In the genomic region with DNA sequence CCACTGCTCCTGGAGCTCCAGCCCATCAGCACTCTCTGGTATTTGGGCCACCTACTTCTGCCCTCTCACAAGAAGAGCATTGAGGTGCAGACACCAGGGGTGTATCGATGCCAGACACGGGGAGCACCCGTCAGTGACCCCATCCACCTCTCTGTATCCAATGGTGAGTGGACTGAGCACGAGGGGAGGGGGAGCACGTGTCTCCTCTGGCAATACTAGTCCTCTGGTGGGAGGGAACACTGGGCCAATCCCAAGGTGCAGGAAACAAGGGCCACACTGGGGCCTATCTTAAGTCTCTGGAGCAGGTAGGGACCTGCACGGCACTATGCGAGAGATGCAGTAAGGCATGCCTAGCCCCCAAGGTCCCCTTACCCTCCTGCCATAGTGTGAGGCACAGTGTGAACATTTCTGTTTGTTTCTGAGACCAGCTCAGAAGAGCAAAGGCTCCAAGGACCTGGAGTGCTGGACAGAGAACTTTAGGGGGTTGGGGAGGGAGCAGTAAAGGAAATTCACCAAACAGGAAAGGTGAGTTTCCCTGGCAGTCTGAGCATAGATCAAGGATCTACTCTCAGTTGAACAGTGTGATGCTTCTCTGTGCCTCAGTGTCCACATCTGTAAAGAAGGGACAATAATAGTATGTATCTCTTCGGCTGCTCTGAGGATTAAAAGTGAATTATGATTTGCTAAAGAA, we compare ENCODE assay signal across 30 cellular contexts. TPM values are rescaled to one million over a fixed set of nuclear protein-coding genes. Genes with fewer than 3 reads are reported as not detected.
DNase-seq lines count a peak whose midpoint lies in the region; ATAC-seq and TF ChIP-seq lines count a peak whose summit lies in the region.
"Had no signal": no experiment of that assay in that cellular context is flagged by ENCODE, and none has a peak within 500 bp of the region (broad histone marks: within the 10 kb centered on the region; RNA-seq: fewer than 3 reads in every experiment).

No MANE protein-coding gene starts in this region.

- no peak overlapping the region for H3K27ac ChIP-seq in stomach
- H3K27ac ChIP-seq: BLaER1 treated with 17β-estradiol and CSF1 and Interleukin-3, amounts not matched to agents 10 nM and 100 nM; body of pancreas; epithelial cell of prostate; tibial artery; WERI-Rb-1 had no signal

- H3K4me3 Mint-ChIP-seq in Calu3 (ENCODE audit: low read depth, unreplicated experiment) (no peak overlapping the region), activated B cell treated with CpG ODN at 0.5 μM for 24 hours (peak overlapping the region; percentile 28), natural killer cell (peak overlapping the region; percentile 26)
- H3K4me3 Mint-ChIP-seq: activated CD8-positive, alpha-beta memory T cell treated with anti-CD3 and anti-CD28 coated beads, Interleukin-2, amount 10 ng/mL, durations not matched to agents 7 days and 5 days; activated T-cell treated with anti-CD3 and anti-CD28 coated beads, Interleukin-2, amount 50 U/mL, for 72 hours; T-helper 2 cell treated with Interferon-gamma antibody and Interleukin-4, amounts not matched to agents 5 μg/mL and 100 μg/mL, for 36 hours had no signal

- H3K9me3 ChIP-seq in stomach: no peaks in the 10 kb centered on the region
- H3K9me3 ChIP-seq: BLaER1 treated with 17β-estradiol and CSF1 and Interleukin-3, amounts not matched to agents 10 nM and 100 nM; body of pancreas; tibial artery had no signal

- TF ChIP-seq POLR2A in stomach (IDR thresholded peaks at IDR 0.05): no peak

- DNase-seq in Calu3 (peak; percentile 35), HT-29 (ENCODE audit: low spot score) (peak; percentile 79), activated B cell treated with CpG ODN at 0.5 μM for 24 hours (no peak), natural killer cell (no peak), stomach (no peak), AG08396 (ENCODE audit: low spot score) (no peak)
- DNase-seq: ACHN; activated CD4-positive, alpha-beta T cell treated with anti-CD3 and anti-CD28 coated beads, Interleukin-2, amount 50 U/mL, for 1 hour; activated CD8-positive, alpha-beta memory T cell treated with anti-CD3 and anti-CD28 coated beads, Interleukin-2, amount 10 ng/mL, durations not matched to agents 7 days and 5 days; activated naive CD4-positive, alpha-beta T cell treated with Interleukin-2 at 50 U/mL for 16 hours; activated T-cell treated with anti-CD3 and anti-CD28 coated beads, Interleukin-2, amount 50 U/mL, for 72 hours; body of pancreas; KG1; midbrain; naive thymus-derived CD4-positive, alpha-beta T cell; NCI-H1417 treated with DMSO at 0.1 percent for 48 hours; NCI-H2081; NCI-H345; NCI-H748 treated with DMSO at 0.1 percent for 48 hours; small intestine; stimulated activated CD4-positive, alpha-beta T cell treated with anti-CD3 and anti-CD28 coated beads, Interleukin-1b, Interleukin-23, amount 100 ng/mL, for 48 hours; tibial artery; WERI-Rb-1 had no signal

- no peak for ATAC-seq in activated B cell treated with CpG ODN at 0.5 μM for 24 hours (ENCODE audit: low read depth)
- ATAC-seq in natural killer cell: no peak
- no peak for ATAC-seq in GM18519 (IDR thresholded peaks at IDR 0.05; ENCODE audit: low FRiP score, unreplicated experiment)
- ATAC-seq: activated CD8-positive, alpha-beta memory T cell treated with anti-CD3 and anti-CD28 coated beads, Interleukin-2, amount 10 ng/mL, durations not matched to agents 7 days and 5 days; activated T-cell treated with anti-CD3 and anti-CD28 coated beads, Interleukin-2, amount 50 U/mL, for 72 hours; body of pancreas; GM12878; naive thymus-derived CD4-positive, alpha-beta T cell had no signal

- H3K4me3 ChIP-seq in stomach: no peak overlapping the region
- H3K4me3 ChIP-seq: BLaER1 treated with 17β-estradiol and CSF1 and Interleukin-3, amounts not matched to agents 10 nM and 100 nM; body of pancreas; GM12878; tibial artery had no signal

- no peak overlapping the region for H3K27ac Mint-ChIP-seq in Calu3 (ENCODE audit: unreplicated experiment)
- H3K27ac Mint-ChIP-seq in activated B cell treated with CpG ODN at 0.5 μM for 24 hours: no peak overlapping the region
- peak overlapping the region; percentile 98 for H3K27ac Mint-ChIP-seq in natural killer cell
- H3K27ac Mint-ChIP-seq: activated CD8-positive, alpha-beta memory T cell treated with anti-CD3 and anti-CD28 coated beads, Interleukin-2, amount 10 ng/mL, durations not matched to agents 7 days and 5 days; activated T-cell treated with anti-CD3 and anti-CD28 coated beads, Interleukin-2, amount 50 U/mL, for 72 hours; T-helper 2 cell treated with Interferon-gamma antibody and Interleukin-4, amounts not matched to agents 5 μg/mL and 100 μg/mL, for 36 hours had no signal

- H3K4me1 Mint-ChIP-seq in Calu3 (ENCODE audit: low read depth, unreplicated experiment) (peaks cover 43% of the 10 kb centered on the region), activated B cell treated with CpG ODN at 0.5 μM for 24 hours (peaks cover 67% of the 10 kb centered on the region), natural killer cell (peaks cover 43 to 70% of the 10 kb centered on the region in 2 donors)

- H3K9me3 Mint-ChIP-seq in Calu3 (ENCODE audit: low read depth, unreplicated experiment) (no peaks in the 10 kb centered on the region), activated B cell treated with CpG ODN at 0.5 μM for 24 hours (no peaks in the 10 kb centered on the region), natural killer cell (no peaks in the 10 kb centered on the region)
- H3K9me3 Mint-ChIP-seq: activated T-cell treated with anti-CD3 and anti-CD28 coated beads, Interleukin-2, amount 50 U/mL, for 72 hours; T-helper 2 cell treated with Interferon-gamma antibody and Interleukin-4, amounts not matched to agents 5 μg/mL and 100 μg/mL, for 36 hours had no signal

- H3K4me1 ChIP-seq in stomach: peaks cover 8 to 26% (median 19%) of the 10 kb centered on the region in 4 donors

- intact Hi-C loops in Calu3 (cut with micrococcal nuclease; ENCODE audit: unreplicated experiment) (no loop called here), activated B cell treated with CpG ODN at 0.5 μM for 24 hours (cut with micrococcal nuclease) (no loop called here), natural killer cell (cut with micrococcal nuclease) (loop anchor here (10.0 kb wide), 1 partner anchor 179 kb away; the partner anchor contains the start of gene FCGR3A), stomach (cut with DNase I; ENCODE audit: low total_unique reads) (no loop called here)

- H3K27me3 Mint-ChIP-seq in Calu3 (ENCODE audit: unreplicated experiment) (peaks cover 8% of the 10 kb centered on the region), activated B cell treated with CpG ODN at 0.5 μM for 24 hours (no peaks in the 10 kb centered on the region), natural killer cell (ENCODE audit: low read depth in 2 of 2) (no peaks in the 10 kb centered on the region)

- H3K36me3 ChIP-seq in stomach: no peaks in the 10 kb centered on the region
- H3K36me3 ChIP-seq: BLaER1 treated with 17β-estradiol and CSF1 and Interleukin-3, amounts not matched to agents 10 nM and 100 nM; tibial artery; WERI-Rb-1 had no signal

- POLR2A ChIA-PET in activated B cell treated with CpG ODN at 0.5 μM for 24 hours (lab: Charles Lee): interaction anchor here (1.0 kb wide), 1 partner anchor 17 kb away, joined by 4 read pairs; the partner anchor contains the start of gene FCRLA

- H3K36me3 Mint-ChIP-seq in Calu3 (ENCODE audit: insufficient read depth, unreplicated experiment): peaks cover 33% of the 10 kb centered on the region
- no peaks in the 10 kb centered on the region for H3K36me3 Mint-ChIP-seq in activated B cell treated with CpG ODN at 0.5 μM for 24 hours (ENCODE audit: low read depth)
- H3K36me3 Mint-ChIP-seq in natural killer cell: no peaks in the 10 kb centered on the region
- H3K36me3 Mint-ChIP-seq: naive thymus-derived CD4-positive, alpha-beta T cell had no signal

- no TSS peak for BruUV-seq in Calu3 (replicated peaks; lab: Mats Ljungman, UMichigan)

- peaks cover 0 to 59% (median 0%) of the 10 kb centered on the region in 3 donors for H3K27me3 ChIP-seq in stomach
- H3K27me3 ChIP-seq: body of pancreas had no signal

- TF ChIP-seq CTCF in Calu3 (IDR thresholded peaks at IDR 0.05; ENCODE audit: unreplicated experiment) (no peak), activated B cell treated with CpG ODN at 0.5 μM for 24 hours (IDR thresholded peaks at IDR 0.05) (no peak), natural killer cell (IDR thresholded peaks at IDR 0.05) (no peak), stomach (IDR thresholded peaks at IDR 0.05) (no peak)

- TF ChIP-seq EP300 in stomach (IDR thresholded peaks at IDR 0.05): no peak

- 69 to 98% (median 80%) methylated on average over 5 to 8 of the region's 8 CpGs for WGBS in stomach, 5 donors

- CTCF ChIA-PET in Calu3 (lab: Charles Lee) (no interaction called here), activated B cell treated with CpG ODN at 0.5 μM for 24 hours (lab: Charles Lee) (no interaction called here)

RNA-seq across cellular contexts. Expression of gene FCRLB, which starts 2.3 kb away (rescaled TPM):
- 1.8 and 1.9 TPM in 2 replicates for total RNA-seq in Calu3 (2022)
- 1.4 and 3.4 TPM in 2 replicates for total RNA-seq in HT-29 (2014; rRNA removed; shearing (Covaris generic))
- 2.1 and 2.4 TPM in 2 replicates for total RNA-seq in activated B cell treated with CpG ODN at 0.5 μM for 24 hours
- 1 to 10 TPM; 3.6 to 6.2 (median 5.2) TPM for total RNA-seq in natural killer cell
- 1 to 10 TPM in 1 of 5 donors, under 1 TPM in 1, not detected in 3; 0.55 to 3.8 TPM for total RNA-seq in stomach
- under 1 TPM in 2 of 3 donors, not detected in 1; 0.30 to 0.68 TPM for polyA plus RNA-seq in stomach
- total RNA-seq: body of pancreas had no signal

RNA-seq across cellular contexts. Expression of gene FCRLA, which starts 16.6 kb away (rescaled TPM):
- total RNA-seq in Calu3 (2022) (not detected in 2 replicates), activated B cell treated with CpG ODN at 0.5 μM for 24 hours (175 and 178 TPM in 2 replicates), natural killer cell (under 1 TPM; 0.41 to 0.90 (median 0.80) TPM), stomach (1 to 10 TPM in 1 of 5 donors, not detected in 4; 2.6 TPM)
- total RNA-seq in HT-29 (2014; rRNA removed; shearing (Covaris generic)): not detected in 2 replicates
- 1 to 10 TPM in 2 of 3 donors, not detected in 1; 1.8 to 3.4 TPM for polyA plus RNA-seq in stomach
- total RNA-seq: activated CD8-positive, alpha-beta memory T cell treated with anti-CD3 and anti-CD28 coated beads, Interleukin-2, amount 10 ng/mL, durations not matched to agents 7 days and 5 days; body of pancreas; glomerular endothelial cell; osteocyte had no signal

RNA-seq across cellular contexts. Expression of gene DUSP12, which starts 26.0 kb away (rescaled TPM):
- total RNA-seq in Calu3 (2022): 34.4 and 38.3 TPM in 2 replicates
- 48.9 and 52.2 TPM in 2 replicates for total RNA-seq in HT-29 (2014; rRNA removed; shearing (Covaris generic))
- total RNA-seq in activated B cell treated with CpG ODN at 0.5 μM for 24 hours: 37.2 and 38.9 TPM in 2 replicates
- 10 to 100 TPM; 26.9 to 31.7 (median 28.5) TPM for total RNA-seq in natural killer cell
- total RNA-seq in stomach: 10 to 100 TPM in 4 of 5 donors, 1 to 10 TPM in 1; 1.8 to 39.1 (median 22.2) TPM
- 10 to 100 TPM; 14.1 to 26.7 (median 20.2) TPM for polyA plus RNA-seq in stomach

RNA-seq across cellular contexts. Expression of gene ATF6, which starts 42.5 kb away (rescaled TPM):
- 35.3 and 36.5 TPM in 2 replicates for total RNA-seq in Calu3 (2022)
- total RNA-seq in HT-29 (2014; rRNA removed; shearing (Covaris generic)): 6.2 and 7.3 TPM in 2 replicates
- total RNA-seq in activated B cell treated with CpG ODN at 0.5 μM for 24 hours: 23.7 and 24.6 TPM in 2 replicates
- 10 to 100 TPM; 16.8 to 25.0 (median 21.8) TPM for total RNA-seq in natural killer cell
- 10 to 100 TPM in 4 of 5 donors, 1 to 10 TPM in 1; 5.5 to 54.3 (median 22.7) TPM for total RNA-seq in stomach
- 1 to 10 TPM; 3.4 to 4.4 (median 3.6) TPM for polyA plus RNA-seq in stomach

Comparison
In these comparisons a context has a peak if more than half of its experiments do, and no peak if none do; other contexts are left out.
1. DNase-seq: peak in Calu3 (single experiment) and HT-29 (single experiment); none in activated B cell treated with CpG ODN at 0.5 μM for 24 hours (single experiment), natural killer cell (single experiment), stomach (single experiment) and AG08396 (single experiment).
2. H3K27ac Mint-ChIP-seq: peak in natural killer cell (2 of 2); none in Calu3 (single experiment) and activated B cell treated with CpG ODN at 0.5 μM for 24 hours (single experiment).
3. RNA of gene FCRLA, which starts 16.6 kb away (total RNA-seq): 175 to 178 TPM in activated B cell treated with CpG ODN at 0.5 μM for 24 hours; 0.41 to 0.90 TPM in natural killer cell, not detected in Calu3, not detected in HT-29 and 2.6 TPM in stomach; every median in the first group is over 10 times any median in the second.